2 cellular contexts compared by ENCODE assay signal in the genomic region with DNA sequence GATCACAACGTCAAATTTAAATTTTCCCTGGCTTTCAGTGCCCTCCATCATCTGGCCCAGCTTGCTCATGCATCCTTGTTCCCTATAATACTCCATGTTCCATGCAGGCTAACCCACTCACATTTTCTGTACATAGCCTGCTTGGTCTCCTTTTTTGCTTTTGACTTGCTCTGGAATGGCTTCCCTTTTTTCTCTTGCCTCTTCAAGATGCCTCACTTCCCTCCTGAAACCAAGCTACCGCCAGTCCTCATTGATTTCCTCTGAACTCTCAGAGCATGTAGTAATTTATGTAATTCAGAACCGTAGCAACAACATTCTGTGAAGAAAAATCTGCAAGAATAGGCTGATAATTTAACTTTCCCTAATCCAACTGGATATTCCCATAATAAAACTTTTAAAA.
TF ChIP-seq lines count a peak whose summit lies in the region.

No MANE protein-coding gene starts in this region.

TF ChIP-seq in HEK293, 187 proteins besides CTCF, POLR2A, EP300 and RAD21:
- no peak for TF ChIP-seq ZNF791 (tag by site-specific recombination; IDR thresholded peaks at IDR 0.05)
- TF ChIP-seq ZNF701 (tag by site-specific recombination; IDR thresholded peaks at IDR 0.05) = no peak
- TF ChIP-seq, protein P1, sequence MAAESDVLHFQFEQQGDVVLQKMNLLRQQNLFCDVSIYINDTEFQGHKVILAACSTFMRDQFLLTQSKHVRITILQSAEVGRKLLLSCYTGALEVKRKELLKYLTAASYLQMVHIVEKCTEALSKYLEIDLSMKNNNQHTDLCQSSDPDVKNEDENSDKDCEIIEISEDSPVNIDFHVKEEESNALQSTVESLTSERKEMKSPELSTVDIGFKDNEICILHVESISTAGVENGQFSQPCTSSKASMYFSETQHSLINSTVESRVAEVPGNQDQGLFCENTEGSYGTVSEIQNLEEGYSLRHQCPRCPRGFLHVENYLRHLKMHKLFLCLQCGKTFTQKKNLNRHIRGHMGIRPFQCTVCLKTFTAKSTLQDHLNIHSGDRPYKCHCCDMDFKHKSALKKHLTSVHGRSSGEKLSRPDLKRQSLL (tag by site-specific recombination; IDR thresholded peaks at IDR 0.05) = peak; percentile 63; the same call in 1 of the 2 replicates

TF ChIP-seq in SK-N-SH, 30 proteins besides CTCF, POLR2A, EP300 and RAD21:
- TF ChIP-seq FOXJ3 (CRISPR knock-in tag; IDR thresholded peaks at IDR 0.05) (no peak), JUND (IDR thresholded peaks at IDR 0.05) (no peak), TCF12 (IDR thresholded peaks at IDR 0.05) (no peak), CHD2 (IDR thresholded peaks at IDR 0.05; ENCODE audit: low read length, partially characterized antibody) (no peak), FOXM1 (IDR thresholded peaks at IDR 0.05; ENCODE audit: low read depth) (no peak), MXI1 (IDR thresholded peaks at IDR 0.05; ENCODE audit: low read depth, low read length) (no peak), RCOR1 (IDR thresholded peaks at IDR 0.05; ENCODE audit: low read length) (no peak), POLR2AphosphoS5 (IDR thresholded peaks at IDR 0.05; ENCODE audit: low read depth, low read length) (no peak)
- TF ChIP-seq, protein P2, sequence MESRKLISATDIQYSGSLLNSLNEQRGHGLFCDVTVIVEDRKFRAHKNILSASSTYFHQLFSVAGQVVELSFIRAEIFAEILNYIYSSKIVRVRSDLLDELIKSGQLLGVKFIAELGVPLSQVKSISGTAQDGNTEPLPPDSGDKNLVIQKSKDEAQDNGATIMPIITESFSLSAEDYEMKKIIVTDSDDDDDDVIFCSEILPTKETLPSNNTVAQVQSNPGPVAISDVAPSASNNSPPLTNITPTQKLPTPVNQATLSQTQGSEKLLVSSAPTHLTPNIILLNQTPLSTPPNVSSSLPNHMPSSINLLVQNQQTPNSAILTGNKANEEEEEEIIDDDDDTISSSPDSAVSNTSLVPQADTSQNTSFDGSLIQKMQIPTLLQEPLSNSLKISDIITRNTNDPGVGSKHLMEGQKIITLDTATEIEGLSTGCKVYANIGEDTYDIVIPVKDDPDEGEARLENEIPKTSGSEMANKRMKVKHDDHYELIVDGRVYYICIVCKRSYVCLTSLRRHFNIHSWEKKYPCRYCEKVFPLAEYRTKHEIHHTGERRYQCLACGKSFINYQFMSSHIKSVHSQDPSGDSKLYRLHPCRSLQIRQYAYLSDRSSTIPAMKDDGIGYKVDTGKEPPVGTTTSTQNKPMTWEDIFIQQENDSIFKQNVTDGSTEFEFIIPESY (IDR thresholded peaks at IDR 0.05; ENCODE audit: borderline replicate concordance, low read depth) = no peak
- TF ChIP-seq, protein P3, sequence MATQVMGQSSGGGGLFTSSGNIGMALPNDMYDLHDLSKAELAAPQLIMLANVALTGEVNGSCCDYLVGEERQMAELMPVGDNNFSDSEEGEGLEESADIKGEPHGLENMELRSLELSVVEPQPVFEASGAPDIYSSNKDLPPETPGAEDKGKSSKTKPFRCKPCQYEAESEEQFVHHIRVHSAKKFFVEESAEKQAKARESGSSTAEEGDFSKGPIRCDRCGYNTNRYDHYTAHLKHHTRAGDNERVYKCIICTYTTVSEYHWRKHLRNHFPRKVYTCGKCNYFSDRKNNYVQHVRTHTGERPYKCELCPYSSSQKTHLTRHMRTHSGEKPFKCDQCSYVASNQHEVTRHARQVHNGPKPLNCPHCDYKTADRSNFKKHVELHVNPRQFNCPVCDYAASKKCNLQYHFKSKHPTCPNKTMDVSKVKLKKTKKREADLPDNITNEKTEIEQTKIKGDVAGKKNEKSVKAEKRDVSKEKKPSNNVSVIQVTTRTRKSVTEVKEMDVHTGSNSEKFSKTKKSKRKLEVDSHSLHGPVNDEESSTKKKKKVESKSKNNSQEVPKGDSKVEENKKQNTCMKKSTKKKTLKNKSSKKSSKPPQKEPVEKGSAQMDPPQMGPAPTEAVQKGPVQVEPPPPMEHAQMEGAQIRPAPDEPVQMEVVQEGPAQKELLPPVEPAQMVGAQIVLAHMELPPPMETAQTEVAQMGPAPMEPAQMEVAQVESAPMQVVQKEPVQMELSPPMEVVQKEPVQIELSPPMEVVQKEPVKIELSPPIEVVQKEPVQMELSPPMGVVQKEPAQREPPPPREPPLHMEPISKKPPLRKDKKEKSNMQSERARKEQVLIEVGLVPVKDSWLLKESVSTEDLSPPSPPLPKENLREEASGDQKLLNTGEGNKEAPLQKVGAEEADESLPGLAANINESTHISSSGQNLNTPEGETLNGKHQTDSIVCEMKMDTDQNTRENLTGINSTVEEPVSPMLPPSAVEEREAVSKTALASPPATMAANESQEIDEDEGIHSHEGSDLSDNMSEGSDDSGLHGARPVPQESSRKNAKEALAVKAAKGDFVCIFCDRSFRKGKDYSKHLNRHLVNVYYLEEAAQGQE (IDR thresholded peaks at IDR 0.05; ENCODE audit: low read depth, low read length) = no peak
- TF ChIP-seq, protein P4, sequence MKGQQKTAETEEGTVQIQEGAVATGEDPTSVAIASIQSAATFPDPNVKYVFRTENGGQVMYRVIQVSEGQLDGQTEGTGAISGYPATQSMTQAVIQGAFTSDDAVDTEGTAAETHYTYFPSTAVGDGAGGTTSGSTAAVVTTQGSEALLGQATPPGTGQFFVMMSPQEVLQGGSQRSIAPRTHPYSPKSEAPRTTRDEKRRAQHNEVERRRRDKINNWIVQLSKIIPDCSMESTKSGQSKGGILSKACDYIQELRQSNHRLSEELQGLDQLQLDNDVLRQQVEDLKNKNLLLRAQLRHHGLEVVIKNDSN (IDR thresholded peaks at IDR 0.05; ENCODE audit: borderline replicate concordance, low read depth) = no peak
